ENCODE assay signal across 9 cellular contexts in genomic region chr13:76473552-76474134, GRCh38.
DNase-seq lines count a peak whose midpoint lies in the region; ATAC-seq and TF ChIP-seq lines count a peak whose summit lies in the region.
"Had no signal": no experiment of that assay in that cellular context is flagged by ENCODE, and none has a peak within 500 bp of the region (broad histone marks: within the 10 kb centered on the region; RNA-seq: fewer than 3 reads in every experiment).

No MANE protein-coding gene starts in this region.

- H3K27me3 ChIP-seq in right atrium auricular region: no peaks in the 10 kb centered on the region
- H3K27me3 ChIP-seq: BLaER1 had no signal

- POLR2A ChIA-PET in T-cell (lab: Charles Lee): no interaction called here

- peak; percentile 78 to 89 for TF ChIP-seq CTCF in right atrium auricular region (IDR thresholded peaks at IDR 0.05)

- ATAC-seq in HG02678 (IDR thresholded peaks at IDR 0.05; ENCODE audit: unreplicated experiment) (peak; percentile 99), T-cell (replicated peaks in 1 of 4) (peak; percentile 57 to 92 (median 76)), sciatic nerve (peak; percentile 96)

- H3K4me1 ChIP-seq in right atrium auricular region: peaks cover 0 to 9% of the 10 kb centered on the region in 2 donors
- H3K4me1 ChIP-seq: BLaER1 had no signal

- no peak overlapping the region for H3K27ac ChIP-seq in right atrium auricular region
- H3K27ac ChIP-seq: BLaER1 had no signal

- DNase-seq in NCI-H187 (lab: John Stamatoyannopoulos, UW) (peak; percentile 18 to 64), NCI-H187 treated with DMSO at 0.1 percent for 48 hours (lab: John Stamatoyannopoulos, UW) (no peak), NCI-H1092 treated with DMSO at 0.1 percent for 48 hours (lab: John Stamatoyannopoulos, UW) (peak; percentile 93), T-cell (peak; percentile 16 to 70 (median 54)), amniotic stem cell (lab: John Stamatoyannopoulos, UW) (peak; percentile 68), right atrium auricular region (ENCODE audit: low spot score) (peak; percentile 84), sciatic nerve (ENCODE audit: low spot score) (peak; percentile 84)

- no peaks in the 10 kb centered on the region for H3K9me3 ChIP-seq in right atrium auricular region
- H3K9me3 ChIP-seq: BLaER1 had no signal

- H3K36me3 Mint-ChIP-seq in T-cell: no peaks in the 10 kb centered on the region

- CTCF ChIA-PET in T-cell (lab: Charles Lee): interaction anchor here (0.6 to 2.4 kb wide), 13 partner anchors 16 to 969 kb away, joined by 3 to 13 read pairs (median 3); no protein-coding TSS in a partner anchor

- H3K9me3 Mint-ChIP-seq in T-cell: no peaks in the 10 kb centered on the region

- no peak overlapping the region for H3K4me3 Mint-ChIP-seq in T-cell

- intact Hi-C loops in sciatic nerve (cut with DNase I): loop anchor here (5.0 to 10.0 kb wide), 2 partner anchors 491 to 601 kb away; no protein-coding TSS in a partner anchor

- no peak overlapping the region for H3K4me3 ChIP-seq in right atrium auricular region
- H3K4me3 ChIP-seq: BLaER1 had no signal

- no peaks in the 10 kb centered on the region for H3K36me3 ChIP-seq in right atrium auricular region
- H3K36me3 ChIP-seq: BLaER1 had no signal

- peaks cover 4 to 10% of the 10 kb centered on the region in 2 donors for H3K27me3 Mint-ChIP-seq in T-cell

- no peak overlapping the region for H3K27ac Mint-ChIP-seq in T-cell

- H3K4me1 Mint-ChIP-seq in T-cell: no peaks in the 10 kb centered on the region
